In genomic region chr11:554824-555499, GRCh38 we compare ENCODE assay signal across 8 cellular contexts. TPM values are rescaled to one million over a fixed set of nuclear protein-coding genes. Genes with fewer than 3 reads are reported as not detected.
DNase-seq lines count a peak whose midpoint lies in the region; ATAC-seq and TF ChIP-seq lines count a peak whose summit lies in the region.

No MANE protein-coding gene starts in this region.

- TF ChIP-seq CTCF in GM10266 (IDR thresholded peaks at IDR 0.05; ENCODE audit: control insufficient read depth, insufficient read depth, low read depth, missing control alignments): peak; percentile 92
- peak; percentile 53 to 69 (median 60) for TF ChIP-seq CTCF in esophagus muscularis mucosa (IDR thresholded peaks at IDR 0.05)
- TF ChIP-seq CTCF in neural crest cell (conservative IDR thresholded peaks at IDR 0.05): peak; percentile 70
- TF ChIP-seq CTCF in upper lobe of right lung (IDR thresholded peaks at IDR 0.05): peak; percentile 56

- H3K36me3 Mint-ChIP-seq in neural crest cell (ENCODE audit: low read depth): no peaks in the 10 kb centered on the region

- H3K4me3 ChIP-seq in esophagus muscularis mucosa (peak overlapping the region; percentile 34 to 52 (median 39)), upper lobe of right lung (peak overlapping the region; percentile 52)

- no peaks in the 10 kb centered on the region for H3K36me3 ChIP-seq in esophagus muscularis mucosa
- no peaks in the 10 kb centered on the region for H3K36me3 ChIP-seq in upper lobe of right lung

- H3K4me1 Mint-ChIP-seq in neural crest cell: peaks cover 3% of the 10 kb centered on the region

- H3K27ac ChIP-seq in esophagus muscularis mucosa (replicated peaks in 1 of 4): no peak overlapping the region
- peak overlapping the region; percentile 17 for H3K27ac ChIP-seq in upper lobe of right lung

- peaks cover 18 to 29% (median 26%) of the 10 kb centered on the region in 4 donors for H3K4me1 ChIP-seq in esophagus muscularis mucosa
- peaks cover 16% of the 10 kb centered on the region for H3K4me1 ChIP-seq in upper lobe of right lung

- WGBS in esophagus muscularis mucosa: 3% methylated on average over 27 of the region's 65 CpGs

- no peak for TF ChIP-seq POLR2A in esophagus muscularis mucosa (IDR thresholded peaks at IDR 0.05; ENCODE audit: low read depth)

- DNase-seq in GM10266 (ENCODE audit: extremely low spot score) (peak; percentile 95), NOMO-1 (lab: John Stamatoyannopoulos, UW; ENCODE audit: unreplicated experiment in 2 of 2) (peak; percentile 52 to 55), esophagus muscularis mucosa (ENCODE audit: extremely low spot score) (no peak), neural crest cell (ENCODE audit: low read depth, low spot score) (peak; percentile 57), upper lobe of right lung (peak; percentile 88)
- DNase-seq in activated CD8-positive, alpha-beta memory T cell treated with anti-CD3 and anti-CD28 coated beads, Interleukin-2, amount 50 U/mL, for 48 hours: peak; percentile 83

- no peak overlapping the region for H3K4me3 Mint-ChIP-seq in neural crest cell

- intact Hi-C loops in esophagus muscularis mucosa (cut with DNase I) (loop anchor here (1.0 kb wide), 1 partner anchor 172 kb away; no protein-coding TSS in a partner anchor), upper lobe of right lung (cut with DNase I) (loop anchor here (10.0 kb wide), 1 partner anchor 170 kb away; no protein-coding TSS in a partner anchor)

- TF ChIP-seq EP300 in esophagus muscularis mucosa (IDR thresholded peaks at IDR 0.05): no peak

- no peaks in the 10 kb centered on the region for H3K9me3 ChIP-seq in esophagus muscularis mucosa
- no peaks in the 10 kb centered on the region for H3K9me3 ChIP-seq in upper lobe of right lung

- ATAC-seq in HG03460 (IDR thresholded peaks at IDR 0.05; ENCODE audit: unreplicated experiment) (peak; percentile 70), upper lobe of right lung (peak; percentile 82), GM19452 (IDR thresholded peaks at IDR 0.05; ENCODE audit: unreplicated experiment) (no peak)

- H3K27me3 Mint-ChIP-seq in neural crest cell (ENCODE audit: low read depth): peaks cover 45% of the 10 kb centered on the region

- H3K9me3 Mint-ChIP-seq in neural crest cell: no peaks in the 10 kb centered on the region

- H3K27ac Mint-ChIP-seq in neural crest cell (ENCODE audit: unreplicated experiment): no peak overlapping the region

- peaks cover 19 to 98% (median 50%) of the 10 kb centered on the region in 4 donors for H3K27me3 ChIP-seq in esophagus muscularis mucosa
- peaks cover 25% of the 10 kb centered on the region for H3K27me3 ChIP-seq in upper lobe of right lung

RNA-seq across cellular contexts. Expression of gene LMNTD2, which starts 5.6 kb away (rescaled TPM):
- total RNA-seq in esophagus muscularis mucosa: 1 to 10 TPM in 3 of 4 donors, under 1 TPM in 1; 0.52 to 3.1 (median 1.7) TPM
- 1.8 and 2.2 TPM in 2 replicates for total RNA-seq in neural crest cell
- 5.9 TPM for total RNA-seq in upper lobe of right lung

RNA-seq across cellular contexts. Expression of gene RASSF7, which starts 5.8 kb away (rescaled TPM):
- total RNA-seq in esophagus muscularis mucosa: 10 to 100 TPM in 3 of 4 donors, 1 to 10 TPM in 1; 2.9 to 24.4 (median 13.7) TPM
- 7.3 and 7.4 TPM in 2 replicates for total RNA-seq in neural crest cell
- 76.7 TPM for total RNA-seq in upper lobe of right lung

RNA-seq across cellular contexts. Expression of gene LRRC56, which starts 17.6 kb away (rescaled TPM):
- under 1 TPM in 2 of 4 donors, not detected in 2; 0.19 to 0.33 TPM for total RNA-seq in esophagus muscularis mucosa
- 2.1 and 2.4 TPM in 2 replicates for total RNA-seq in neural crest cell
- 3.2 TPM for total RNA-seq in upper lobe of right lung

RNA-seq across cellular contexts. Expression of gene HRAS, which starts 19.6 kb away (rescaled TPM):
- total RNA-seq in esophagus muscularis mucosa (10 to 100 TPM; 45.7 to 85.2 (median 61.7) TPM), neural crest cell (90.6 and 93.5 TPM in 2 replicates), upper lobe of right lung (55.5 TPM)

RNA-seq across cellular contexts. Expression of gene PHRF1, which starts 21.3 kb away (rescaled TPM):
- total RNA-seq in esophagus muscularis mucosa (10 to 100 TPM; 24.5 to 38.2 (median 28.7) TPM), neural crest cell (52.3 TPM in 2 replicates), upper lobe of right lung (31.0 TPM)
